ENCODE assay signal across 16 cellular contexts in the genomic region with DNA sequence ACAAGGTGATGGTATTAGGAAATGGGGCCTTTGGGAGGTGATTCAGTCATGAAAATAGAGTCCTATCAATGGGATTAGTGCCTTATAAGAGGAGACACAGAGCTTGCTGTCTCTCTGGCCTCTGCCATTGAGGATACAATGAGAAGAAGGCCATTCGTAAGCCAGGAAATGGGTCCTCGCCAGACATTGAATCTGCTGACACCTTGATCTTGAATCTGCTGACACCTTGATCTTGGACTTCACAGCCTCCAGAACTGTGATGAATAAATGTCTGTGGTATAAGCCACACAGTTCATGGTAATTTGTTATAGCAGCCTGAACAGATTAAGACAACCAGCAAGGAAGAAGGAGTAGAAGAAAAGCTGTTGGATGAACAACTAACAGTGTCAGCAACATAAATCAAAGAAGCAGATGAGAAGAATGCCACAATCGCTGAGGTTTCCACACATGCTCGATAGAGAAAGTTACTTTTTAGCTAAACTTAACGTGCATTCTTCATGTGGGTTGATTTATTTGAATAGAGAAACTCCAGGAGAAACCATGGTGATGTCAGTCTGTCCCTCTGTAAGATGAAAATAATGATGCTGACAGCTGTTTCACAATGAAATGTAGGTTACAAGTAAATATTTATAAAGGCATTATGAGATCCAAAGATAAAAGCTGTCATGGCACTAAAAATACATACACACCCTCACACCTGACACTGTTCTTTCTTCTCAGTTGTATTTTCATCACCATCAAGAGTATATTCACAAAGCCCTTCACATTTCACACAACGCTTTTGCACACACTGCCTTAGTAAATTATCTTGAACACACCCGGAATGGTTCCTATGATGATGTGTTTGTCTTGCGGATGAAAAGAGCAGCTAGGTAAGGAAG.
DNase-seq lines count a peak whose midpoint lies in the region; ATAC-seq lines count a peak whose summit lies in the region.
"Had no signal": no experiment of that assay in that cellular context is flagged by ENCODE, and none has a peak within 500 bp of the region (broad histone marks: within the 10 kb centered on the region; RNA-seq: fewer than 3 reads in every experiment).

No MANE protein-coding gene starts in this region.

- no peak overlapping the region for H3K27ac ChIP-seq in naive thymus-derived CD4-positive, alpha-beta T cell (ENCODE audit: low read depth, low read length)

- H3K4me1 Mint-ChIP-seq in stimulated activated naive CD8-positive, alpha-beta T cell treated with anti-CD3 and anti-CD28 coated beads, Interleukin-15, Interleukin-2, amounts not matched to agents 100 ng/mL and 50 ng/mL, for 24 hours (ENCODE audit: low read depth): peaks cover 18% of the 10 kb centered on the region
- H3K4me1 Mint-ChIP-seq in naive thymus-derived CD4-positive, alpha-beta T cell: peaks cover 0 to 9% (median 3%) of the 10 kb centered on the region in 7 donors
- H3K4me1 Mint-ChIP-seq: CD4-positive, alpha-beta memory T cell had no signal

- no peak for ATAC-seq in stimulated activated naive CD8-positive, alpha-beta T cell treated with anti-CD3 and anti-CD28 coated beads, Interleukin-15, Interleukin-2, amounts not matched to agents 100 U/mL and 50 U/mL, for 24 hours
- ATAC-seq in naive thymus-derived CD4-positive, alpha-beta T cell: no peak
- ATAC-seq: Panc1 had no signal

- H3K9me3 ChIP-seq in naive thymus-derived CD4-positive, alpha-beta T cell (ENCODE audit: control insufficient read depth in 2 of 3, low read length in 3 of 3): peaks cover 0 to 8% (median 0%) of the 10 kb centered on the region in 3 experiments
- H3K9me3 ChIP-seq: BE2C, MG63 had no signal

- POLR2A ChIA-PET in naive thymus-derived CD4-positive, alpha-beta T cell (lab: Charles Lee): interaction anchor here (0.9 to 1.2 kb wide), 2 partner anchors 8 to 395 kb away, joined by 3 read pairs; no protein-coding TSS in a partner anchor

- CTCF ChIA-PET in naive thymus-derived CD4-positive, alpha-beta T cell (lab: Charles Lee): interaction anchor here (1.8 kb wide), 1 partner anchor 14 kb away, joined by 6 read pairs; no protein-coding TSS in a partner anchor

- peaks cover 0 to under 1% of the 10 kb centered on the region in 2 donors for H3K4me1 ChIP-seq in naive thymus-derived CD4-positive, alpha-beta T cell (ENCODE audit: control insufficient read depth in 2 of 2, insufficient read depth in 2 of 2, low read length in 2 of 2)
- H3K4me1 ChIP-seq: BE2C had no signal

- H3K27ac Mint-ChIP-seq in stimulated activated naive CD8-positive, alpha-beta T cell treated with anti-CD3 and anti-CD28 coated beads, Interleukin-15, Interleukin-2, amounts not matched to agents 100 ng/mL and 50 ng/mL, for 24 hours: peak overlapping the region; percentile 29
- H3K27ac Mint-ChIP-seq in naive thymus-derived CD4-positive, alpha-beta T cell: peak overlapping the region in 1 of 9 donors; percentile 37
- H3K27ac Mint-ChIP-seq: CD4-positive, alpha-beta memory T cell had no signal

- no peak overlapping the region for H3K4me3 Mint-ChIP-seq in stimulated activated naive CD8-positive, alpha-beta T cell treated with anti-CD3 and anti-CD28 coated beads, Interleukin-15, Interleukin-2, amounts not matched to agents 100 ng/mL and 50 ng/mL, for 24 hours
- H3K4me3 Mint-ChIP-seq in naive thymus-derived CD4-positive, alpha-beta T cell: no peak overlapping the region
- H3K4me3 Mint-ChIP-seq: CD4-positive, alpha-beta memory T cell had no signal

- no peaks in the 10 kb centered on the region for H3K27me3 Mint-ChIP-seq in stimulated activated naive CD8-positive, alpha-beta T cell treated with anti-CD3 and anti-CD28 coated beads, Interleukin-15, Interleukin-2, amounts not matched to agents 100 ng/mL and 50 ng/mL, for 24 hours
- H3K27me3 Mint-ChIP-seq in naive thymus-derived CD4-positive, alpha-beta T cell: peaks cover 0 to 4% (median 0%) of the 10 kb centered on the region in 5 donors
- H3K27me3 Mint-ChIP-seq: CD4-positive, alpha-beta memory T cell had no signal

- no peaks in the 10 kb centered on the region for H3K27me3 ChIP-seq in naive thymus-derived CD4-positive, alpha-beta T cell (ENCODE audit: control insufficient read depth in 2 of 2, insufficient read depth in 2 of 2, low read length in 2 of 2)
- H3K27me3 ChIP-seq: BE2C, MG63 had no signal

- intact Hi-C loops in naive thymus-derived CD4-positive, alpha-beta T cell (cut with micrococcal nuclease): no loop called here

- H3K36me3 ChIP-seq in naive thymus-derived CD4-positive, alpha-beta T cell (ENCODE audit: control insufficient read depth in 2 of 3, insufficient read depth in 3 of 3, low read length in 3 of 3): no peaks in the 10 kb centered on the region
- H3K36me3 ChIP-seq: BE2C, MG63 had no signal

- peaks cover 5% of the 10 kb centered on the region for H3K36me3 Mint-ChIP-seq in stimulated activated naive CD8-positive, alpha-beta T cell treated with anti-CD3 and anti-CD28 coated beads, Interleukin-15, Interleukin-2, amounts not matched to agents 100 ng/mL and 50 ng/mL, for 24 hours (ENCODE audit: low read depth)
- peaks cover 6 to 17% (median 11%) of the 10 kb centered on the region in 5 donors for H3K36me3 Mint-ChIP-seq in naive thymus-derived CD4-positive, alpha-beta T cell

- no peak for DNase-seq in stimulated activated naive CD8-positive, alpha-beta T cell treated with anti-CD3 and anti-CD28 coated beads, Interleukin-15, Interleukin-2, amounts not matched to agents 100 U/mL and 50 U/mL, for 24 hours
- DNase-seq in NCI-H345 (lab: John Stamatoyannopoulos, UW): peak; percentile 34
- DNase-seq in glomerular visceral epithelial cell (ENCODE audit: extremely low spot score): peak; percentile 40
- no peak for DNase-seq in SIG-M5 treated with dmso at 0.1 percent for 504 hours (lab: John Stamatoyannopoulos, UW; ENCODE audit: unreplicated experiment)
- no peak for DNase-seq in naive thymus-derived CD4-positive, alpha-beta T cell
- DNase-seq in NCI-H2171 treated with DMSO at 0.1 percent for 48 hours (lab: John Stamatoyannopoulos, UW): no peak
- DNase-seq: BE2C; CD4-positive, alpha-beta memory T cell; H7; MG63; NCI-H1092 treated with DMSO at 0.1 percent for 48 hours; NCI-H187; NCI-H69; SHP77 had no signal

- peaks cover 20% of the 10 kb centered on the region for H3K9me3 Mint-ChIP-seq in stimulated activated naive CD8-positive, alpha-beta T cell treated with anti-CD3 and anti-CD28 coated beads, Interleukin-15, Interleukin-2, amounts not matched to agents 100 ng/mL and 50 ng/mL, for 24 hours
- H3K9me3 Mint-ChIP-seq in naive thymus-derived CD4-positive, alpha-beta T cell: peaks cover 5 to 37% (median 19%) of the 10 kb centered on the region in 11 donors

- no peak overlapping the region for H3K4me3 ChIP-seq in naive thymus-derived CD4-positive, alpha-beta T cell (ENCODE audit: low read length)
- H3K4me3 ChIP-seq: MG63 had no signal

Comparison
In these comparisons a context has a peak if more than half of its experiments do, and no peak if none do; other contexts are left out.
1. DNase-seq: peak in NCI-H345 (single experiment) and glomerular visceral epithelial cell (single experiment); none in stimulated activated naive CD8-positive, alpha-beta T cell treated with anti-CD3 and anti-CD28 coated beads, Interleukin-15, Interleukin-2, amounts not matched to agents 100 U/mL and 50 U/mL, for 24 hours (single experiment), SIG-M5 treated with dmso at 0.1 percent for 504 hours (single experiment), naive thymus-derived CD4-positive, alpha-beta T cell (0 of 9) and NCI-H2171 treated with DMSO at 0.1 percent for 48 hours (single experiment).